Comparison of ENCODE assay signal across 9 cellular contexts in the genomic region with DNA sequence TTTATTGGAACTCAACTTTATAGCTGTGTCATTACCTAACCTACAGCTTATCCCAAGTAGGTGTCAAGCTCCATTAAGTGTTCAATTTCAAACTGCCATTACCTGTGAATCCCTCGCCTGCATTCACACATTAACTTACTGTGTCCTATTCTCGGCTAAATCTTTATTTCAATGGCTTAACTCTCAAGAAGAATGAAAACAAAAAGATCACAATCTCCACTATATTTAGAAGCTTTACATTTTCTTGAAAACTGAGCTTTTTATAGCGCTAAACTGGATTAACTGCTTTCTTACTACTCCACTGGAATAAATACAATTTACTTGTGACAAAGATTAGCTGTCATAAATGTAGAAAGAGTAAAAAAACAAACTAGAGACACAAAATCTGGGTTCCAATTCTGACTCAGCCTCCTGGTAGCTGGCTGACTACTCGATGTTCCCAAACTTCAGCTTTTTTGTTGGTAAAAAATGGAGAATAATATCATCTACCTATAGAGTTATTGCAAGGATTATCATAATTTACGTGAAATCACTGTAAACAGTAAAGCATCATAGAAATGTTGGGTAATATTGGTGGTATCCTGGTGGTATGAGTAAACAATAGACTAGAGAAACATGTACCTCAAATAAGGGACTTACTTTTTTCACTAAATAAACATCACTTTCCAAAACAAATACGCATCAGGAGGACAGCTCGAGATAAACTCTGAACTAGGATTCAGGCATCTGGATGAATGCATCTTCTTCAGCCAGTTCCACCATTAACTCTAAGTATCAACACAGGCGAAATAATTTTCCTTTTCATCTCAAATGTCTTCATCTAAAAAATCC. TPM values are rescaled to one million over a fixed set of nuclear protein-coding genes. Genes with fewer than 3 reads are reported as not detected.
A peak's percentile ranks its signal among the peaks of the same experiment; 100 is the strongest.
DNase-seq lines count a peak whose midpoint lies in the region; ATAC-seq and TF ChIP-seq lines count a peak whose summit lies in the region.
"Had no signal": no experiment of that assay in that cellular context is flagged by ENCODE, and none has a peak within 500 bp of the region (broad histone marks: within the 10 kb centered on the region; RNA-seq: fewer than 3 reads in every experiment).

No MANE protein-coding gene starts in this region.

- peaks cover 24% of the 10 kb centered on the region for H3K4me1 ChIP-seq in CD4-positive, CD25-positive, alpha-beta regulatory T cell (ENCODE audit: control insufficient read depth, insufficient read depth, low read length, poor library complexity, severe bottlenecking)
- H3K4me1 ChIP-seq in Loucy (ENCODE audit: insufficient read depth, low read length, poor library complexity, severe bottlenecking) = peaks cover 23% of the 10 kb centered on the region
- H3K4me1 ChIP-seq in spleen = peaks cover 6 to 44% (median 28%) of the 10 kb centered on the region in 6 donors

- intact Hi-C loops in spleen (cut with DNase I; ENCODE audit: low total_unique reads) = no loop called here

- TF ChIP-seq POLR2A in spleen (IDR thresholded peaks at IDR 0.05) = no peak

- H3K27ac ChIP-seq in CD4-positive, CD25-positive, alpha-beta regulatory T cell (ENCODE audit: insufficient read depth, low read length, poor library complexity, severe bottlenecking) = no peak overlapping the region
- no peak overlapping the region for H3K27ac ChIP-seq in coronary artery
- H3K27ac ChIP-seq in spleen = no peak overlapping the region

- no peak for DNase-seq in CD4-positive, CD25-positive, alpha-beta regulatory T cell
- no peak for DNase-seq in coronary artery (ENCODE audit: low spot score)
- DNase-seq in nephron progenitor cell = no peak
- no peak for DNase-seq in spleen
- no peak for DNase-seq in NCI-H2196 (lab: John Stamatoyannopoulos, UW; ENCODE audit: unreplicated experiment)
- no peak for DNase-seq in putamen (ENCODE audit: low spot score)
- no peak for DNase-seq in NCI-H524 (lab: John Stamatoyannopoulos, UW)
- DNase-seq: NCI-H524 treated with DMSO at 0.1 percent for 48 hours had no signal

- H3K4me3 Mint-ChIP-seq in CD4-positive, CD25-positive, alpha-beta regulatory T cell = peak overlapping the region; percentile 84 to 98 (median 92)
- H3K4me3 Mint-ChIP-seq in nephron progenitor cell = peak overlapping the region; percentile 96

- H3K27ac Mint-ChIP-seq in CD4-positive, CD25-positive, alpha-beta regulatory T cell = peak overlapping the region in 2 of 3 donors; percentile 81 to 98
- H3K27ac Mint-ChIP-seq in nephron progenitor cell = peak overlapping the region; percentile 66

- H3K27me3 ChIP-seq in CD4-positive, CD25-positive, alpha-beta regulatory T cell (ENCODE audit: control insufficient read depth, insufficient read depth, low read length) = no peaks in the 10 kb centered on the region
- no peaks in the 10 kb centered on the region for H3K27me3 ChIP-seq in Loucy (ENCODE audit: insufficient read depth, low read length, poor library complexity, severe bottlenecking)
- H3K27me3 ChIP-seq in spleen (replicated peaks in 1 of 7) = no peaks in the 10 kb centered on the region

- H3K9me3 Mint-ChIP-seq in CD4-positive, CD25-positive, alpha-beta regulatory T cell = no peaks in the 10 kb centered on the region
- H3K9me3 Mint-ChIP-seq in nephron progenitor cell = peaks cover 1% of the 10 kb centered on the region

- ATAC-seq in CD4-positive, CD25-positive, alpha-beta regulatory T cell (ENCODE audit: low read depth in 2 of 2) = no peak

- 0 out of 2 replicates have a peak, but pooled peaks cover 3% of the 10 kb centered on the region for H3F3A ChIP-seq in Loucy (ENCODE audit: low read depth)

- H3K36me3 ChIP-seq in CD4-positive, CD25-positive, alpha-beta regulatory T cell (ENCODE audit: control insufficient read depth, insufficient read depth, low read length) = no peaks in the 10 kb centered on the region
- H3K36me3 ChIP-seq in Loucy (ENCODE audit: insufficient read depth, low read length) = no peaks in the 10 kb centered on the region
- H3K36me3 ChIP-seq in spleen = peaks cover 0 to 13% (median 0%) of the 10 kb centered on the region in 6 donors

- no peaks in the 10 kb centered on the region for H3K9me3 ChIP-seq in CD4-positive, CD25-positive, alpha-beta regulatory T cell (ENCODE audit: control insufficient read depth in 2 of 2, low read length in 2 of 2)
- H3K9me3 ChIP-seq in Loucy (ENCODE audit: insufficient read depth, low read depth, low read length) (no peaks in the 10 kb centered on the region), spleen (no peaks in the 10 kb centered on the region)

- no peak overlapping the region for H3K9ac ChIP-seq in Loucy (ENCODE audit: low read depth, low read length, poor library complexity, severe bottlenecking)

- H3K9me2 ChIP-seq in Loucy (replicated peaks; ENCODE audit: low read depth, low read length) = no peaks in the 10 kb centered on the region

- no peak overlapping the region for H2AFZ ChIP-seq in Loucy (ENCODE audit: low read length)

- TF ChIP-seq CTCF in Loucy (conservative IDR thresholded peaks at IDR 0.05; ENCODE audit: low read length) (no peak), coronary artery (IDR thresholded peaks at IDR 0.05) (no peak), nephron progenitor cell (IDR thresholded peaks at IDR 0.05) (no peak), spleen (IDR thresholded peaks at IDR 0.05 in 8 of 11, conservative IDR thresholded peaks at IDR 0.05 in 3 of 11) (no peak)

- H3K36me3 Mint-ChIP-seq in CD4-positive, CD25-positive, alpha-beta regulatory T cell = peaks cover 9% of the 10 kb centered on the region
- peaks cover 14% of the 10 kb centered on the region for H3K36me3 Mint-ChIP-seq in nephron progenitor cell (ENCODE audit: low read depth)

- peaks cover 20 to 43% (median 32%) of the 10 kb centered on the region in 4 donors for H3K4me1 Mint-ChIP-seq in CD4-positive, CD25-positive, alpha-beta regulatory T cell
- H3K4me1 Mint-ChIP-seq in nephron progenitor cell = peaks cover 18% of the 10 kb centered on the region

- H3K4me3 ChIP-seq in CD4-positive, CD25-positive, alpha-beta regulatory T cell (ENCODE audit: low read depth, low read length) = peak overlapping the region; percentile 87
- H3K4me3 ChIP-seq in Loucy (ENCODE audit: low read length, poor library complexity, severe bottlenecking) = peak overlapping the region; percentile 99
- H3K4me3 ChIP-seq in coronary artery = peak overlapping the region; percentile 74
- peak overlapping the region in 4 of 8 donors; percentile 57 to 84 (median 71) for H3K4me3 ChIP-seq in spleen

- H3K79me2 ChIP-seq in Loucy (ENCODE audit: insufficient read depth, low read length) = peaks cover 39% of the 10 kb centered on the region

- WGBS in spleen, 5 donors = 82 to 87% (median 85%) methylated on average over 8 of the region's 8 CpGs

- H3K27me3 Mint-ChIP-seq in CD4-positive, CD25-positive, alpha-beta regulatory T cell = peaks cover 6% of the 10 kb centered on the region
- no peaks in the 10 kb centered on the region for H3K27me3 Mint-ChIP-seq in nephron progenitor cell (ENCODE audit: low read depth, poor library complexity)

- H4K20me1 ChIP-seq in Loucy (ENCODE audit: insufficient read depth, low read length, poor library complexity, severe bottlenecking) = peaks cover 31% of the 10 kb centered on the region

- H3K4me2 ChIP-seq in Loucy (ENCODE audit: low read depth, low read length, poor library complexity, severe bottlenecking) = peak overlapping the region; percentile 93

RNA-seq across cellular contexts. Expression of gene RALGAPA1, which starts 1.7 kb away (rescaled TPM):
- total RNA-seq in CD4-positive, CD25-positive, alpha-beta regulatory T cell = 93.6 TPM
- 10 to 100 TPM; 14.0 to 20.8 (median 20.0) TPM for polyA plus RNA-seq in CD4-positive, CD25-positive, alpha-beta regulatory T cell
- total RNA-seq in spleen = 10 to 100 TPM; 42.7 to 76.0 (median 60.0) TPM
- 10 to 100 TPM in 2 of 3 donors, 1 to 10 TPM in 1; 9.7 to 12.4 (median 11.3) TPM for polyA plus RNA-seq in spleen

RNA-seq across cellular contexts. Expression of gene BRMS1L, which starts 18.8 kb away (rescaled TPM):
- 13.3 TPM for total RNA-seq in CD4-positive, CD25-positive, alpha-beta regulatory T cell
- polyA plus RNA-seq in CD4-positive, CD25-positive, alpha-beta regulatory T cell = 1 to 10 TPM; 3.1 to 4.6 (median 3.7) TPM
- 1 to 10 TPM; 3.8 to 8.0 (median 6.3) TPM for total RNA-seq in spleen
- polyA plus RNA-seq in spleen = 1 to 10 TPM; 1.9 to 5.6 (median 2.6) TPM
